In genomic region chr2:39492095-39492590, GRCh38 we compare ENCODE assay signal across 8 cellular contexts. TPM values are rescaled to one million over a fixed set of nuclear protein-coding genes. Genes with fewer than 3 reads are reported as not detected.
DNase-seq lines count a peak whose midpoint lies in the region; ATAC-seq, FAIRE-seq and TF ChIP-seq lines count a peak whose summit lies in the region.

No MANE protein-coding gene starts in this region.

- RAD21 ChIA-PET in GM12878 (lab: Charles Lee; ENCODE audit: unreplicated experiment) = interaction anchor here (1.2 to 2.7 kb wide), 2 partner anchors 113 to 114 kb away, joined by 3 to 9 read pairs; no protein-coding TSS in a partner anchor

- intact Hi-C loops in GM12878 (cut with micrococcal nuclease; ENCODE audit: unreplicated experiment) = loop anchor here (5.0 to 10.0 kb wide), 2 partner anchors 115 to 227 kb away; no protein-coding TSS in a partner anchor

- H3K79me2 ChIP-seq in GM12878 (ENCODE audit: control insufficient read depth, insufficient read depth, low read length) = no peaks in the 10 kb centered on the region

- WGBS in GM12878 (ENCODE audit: insufficient coverage, insufficient replicate concordance, low lambda C conversion rate, missing lambda C conversion rate) = 4% methylated on average over 3 of the region's 3 CpGs

- H3K4me2 ChIP-seq in GM12878 (ENCODE audit: control insufficient read depth, insufficient read depth) = peak overlapping the region; percentile 88

- H3K27me3 ChIP-seq in GM12878 (replicated peaks in 1 of 2; ENCODE audit: control insufficient read depth in 2 of 2, insufficient read depth in 2 of 2, low read length in 1 of 2) (peaks cover 0 to 3% of the 10 kb centered on the region in 2 experiments; a peak in 2 of 4 replicates), mucosa of rectum (ENCODE audit: control insufficient read depth in 2 of 2, insufficient read depth in 2 of 2, low read length in 2 of 2) (no peaks in the 10 kb centered on the region)

- no peak overlapping the region for H2AFZ ChIP-seq in GM12878 (ENCODE audit: control insufficient read depth, low read depth, low read length)

- in situ Hi-C loops in GM12878 (cut with MboI) = no loop called here

- no TSS peak for BruUV-seq in GM12878 (replicated peaks; lab: Mats Ljungman, UMichigan)

- H3K27me3 Mint-ChIP-seq in endothelial cell (ENCODE audit: unreplicated experiment) = peaks cover 1% of the 10 kb centered on the region

- H3K36me3 ChIP-seq in GM12878 (ENCODE audit: control insufficient read depth in 2 of 2, insufficient read depth in 2 of 2, low read length in 1 of 2) = no peaks in the 10 kb centered on the region
- H3K36me3 ChIP-seq in mucosa of rectum (ENCODE audit: control insufficient read depth in 2 of 2, insufficient read depth in 2 of 2, low read length in 2 of 2) = no peaks in the 10 kb centered on the region

- CTCF ChIA-PET in GM12878 (lab: Yijun Ruan, JAX) = interaction anchor here (0.8 to 1.6 kb wide), 5 partner anchors 13 to 114 kb away, joined by 3 to 4 read pairs (median 3); no protein-coding TSS in a partner anchor

- peak; percentile 97 for FAIRE-seq in GM12878 (lab: Jason Lieb, UNC)

- H4K20me1 ChIP-seq in GM12878 (ENCODE audit: control insufficient read depth, insufficient read depth) = no peaks in the 10 kb centered on the region

- H3K9me3 ChIP-seq in GM12878 (replicated peaks; ENCODE audit: control insufficient read depth, insufficient read depth, low read length) (no peaks in the 10 kb centered on the region), mucosa of rectum (ENCODE audit: control insufficient read depth in 2 of 2, low read length in 2 of 2) (no peaks in the 10 kb centered on the region)

- ATAC-seq in HG02642 (IDR thresholded peaks at IDR 0.05; ENCODE audit: poor library complexity, unreplicated experiment) (peak; percentile 95), GM12878 (peak; percentile 98)

- SMC1A ChIA-PET in GM12878 (lab: Charles Lee; ENCODE audit: uncharacterized antibody, unreplicated experiment) = interaction anchor here (0.7 to 2.6 kb wide), 3 partner anchors 16 to 115 kb away, joined by 3 to 14 read pairs (median 3); no protein-coding TSS in a partner anchor

- H3K9me3 Mint-ChIP-seq in endothelial cell (ENCODE audit: unreplicated experiment) = no peaks in the 10 kb centered on the region

- H3K4me1 Mint-ChIP-seq in endothelial cell (ENCODE audit: unreplicated experiment) = peaks cover 13% of the 10 kb centered on the region

- POLR2A ChIA-PET in GM12878 (lab: Charles Lee) = no interaction called here

- H3K4me1 ChIP-seq in GM12878 (ENCODE audit: control insufficient read depth, insufficient read depth, low read length) = peaks cover 21% of the 10 kb centered on the region
- no peaks in the 10 kb centered on the region for H3K4me1 ChIP-seq in mucosa of rectum (ENCODE audit: control insufficient read depth in 2 of 2, insufficient read depth in 2 of 2, low read length in 2 of 2)

- no peak overlapping the region for H3K27ac Mint-ChIP-seq in endothelial cell (ENCODE audit: unreplicated experiment)

- no peak for TF ChIP-seq CTCF in GM12878 (IDR thresholded peaks at IDR 0.05 in 2 of 3, conservative IDR thresholded peaks at IDR 0.05 in 1 of 3; ENCODE audit: control insufficient read depth in 2 of 3, extremely low read depth in 1 of 3, insufficient read depth in 1 of 3, low read depth in 3 of 3, low read length in 3 of 3)
- no peak for TF ChIP-seq CTCF in endothelial cell (IDR thresholded peaks at IDR 0.05; ENCODE audit: unreplicated experiment)

- H3K4me3 ChIP-seq in GM12878 (peak overlapping the region; percentile 24; the same call in 1 of the 2 replicates), mucosa of rectum (ENCODE audit: low read length in 2 of 2) (no peak overlapping the region)

- TF ChIP-seq EP300 in GM12878 (IDR thresholded peaks at IDR 0.05; ENCODE audit: borderline replicate concordance in 1 of 2, control insufficient read depth in 1 of 2, low read depth in 2 of 2, low read length in 2 of 2) = peak; percentile 100

- peak overlapping the region; percentile 67 for H3K27ac ChIP-seq in GM12878 (ENCODE audit: control insufficient read depth, insufficient read depth)
- H3K27ac ChIP-seq in mucosa of rectum (ENCODE audit: low read depth in 2 of 2, low read length in 2 of 2) = peak overlapping the region; percentile 62

- TF ChIP-seq POLR2A in GM12878 (IDR thresholded peaks at IDR 0.05; ENCODE audit: low read depth, low read length) = no peak

- H3K36me3 Mint-ChIP-seq in endothelial cell (ENCODE audit: low read depth, unreplicated experiment) = no peaks in the 10 kb centered on the region

- DNase-seq in stimulated activated CD4-positive, alpha-beta T cell treated with anti-CD3 and anti-CD28 coated beads, Interleukin-2, amount 100 ng/mL, for 24 hours = peak; percentile 13 to 28
- DNase-seq in stimulated activated CD4-positive, alpha-beta T cell treated with anti-CD3 and anti-CD28 coated beads, Interleukin-4, amount 100 ng/mL, for 1 hour = no peak
- peak; percentile 35 for DNase-seq in NCI-H460 (ENCODE audit: extremely low read depth, low read depth)
- peak; percentile 91 for DNase-seq in GM12878 (ENCODE audit: low read depth, low spot score)
- no peak for DNase-seq in endothelial cell (ENCODE audit: low spot score)
- DNase-seq in NCI-H2196 treated with DMSO at 0.1 percent for 48 hours (lab: John Stamatoyannopoulos, UW; ENCODE audit: unreplicated experiment) = no peak

- no peak overlapping the region for H3K4me3 Mint-ChIP-seq in endothelial cell (ENCODE audit: unreplicated experiment)

- no peak; the same call in 1 of the 2 replicates for TF ChIP-seq RAD21 in GM12878 (IDR thresholded peaks at IDR 0.05; ENCODE audit: insufficient read depth, low read depth, low read length)

- H3K9ac ChIP-seq in GM12878 (ENCODE audit: control insufficient read depth, insufficient read depth, low read length) (no peak overlapping the region), mucosa of rectum (ENCODE audit: low read depth in 1 of 2, low read length in 2 of 2) (no peak overlapping the region)

TF ChIP-seq in GM12878, 131 proteins besides CTCF, POLR2A, EP300 and RAD21 (continues in another document):
- TF ChIP-seq MTA2 (IDR thresholded peaks at IDR 0.05; ENCODE audit: low read depth) = peak; percentile 100
- TF ChIP-seq FOXK2 (IDR thresholded peaks at IDR 0.05) = no peak
- TF ChIP-seq PAX8 (IDR thresholded peaks at IDR 0.05) = no peak
- TF ChIP-seq STAT1 (conservative IDR thresholded peaks at IDR 0.05) = no peak
- peak; percentile 94; the same call in 1 of the 2 replicates for TF ChIP-seq RCOR1 (conservative IDR thresholded peaks at IDR 0.05; ENCODE audit: low read depth, low read length)
- no peak for TF ChIP-seq ZBTB11 (CRISPR knock-in tag; IDR thresholded peaks at IDR 0.05)
- TF ChIP-seq POLR2AphosphoS5 (IDR thresholded peaks at IDR 0.05; ENCODE audit: low read length) = no peak
- TF ChIP-seq USF2 (IDR thresholded peaks at IDR 0.05; ENCODE audit: borderline replicate concordance, low read depth, low read length) = no peak

RNA-seq across cellular contexts. Expression of gene MAP4K3, which starts 55.1 kb away (rescaled TPM):
- 24.9 and 30.5 TPM in 2 replicates for total RNA-seq in NCI-H460 (2014; rRNA removed; shearing (Covaris generic))
- polyA plus RNA-seq in NCI-H460 (2014; cell fraction: nucleus; rRNA removed) = 37.7 and 43.0 TPM in 2 replicates
- total RNA-seq in GM12878 (2013; cell fraction: nucleolus; rRNA removed) = 98.2 and 103 TPM in 2 replicates
- total RNA-seq in GM12878 (2014; rRNA removed) (0.05 and 0.23 TPM in 2 replicates), GM12878 (2014; rRNA removed; fragmentation: Illumina TruSeq; extraction: Trizol) (0.18 and 0.46 TPM in 2 replicates), GM12878 (2021) (0.61 and 0.95 TPM in 2 replicates), endothelial cell (ENCODE audit: unreplicated experiment) (51.1 TPM)
- polyA plus RNA-seq in GM12878 (2011; ENCODE audit: low read depth) = 1.9 TPM
- polyA plus RNA-seq in GM12878 (2011; rRNA removed) (0.68 and 0.98 TPM in 2 replicates), GM12878 (2014; fragmentation: Illumina TruSeq; extraction: Trizol) (0.12 and 0.16 TPM in 2 replicates), GM12878 (2014; fragmentation: Nextera tagmentation; extraction: Ambion mirVana) (under 1 TPM in 1 of 2 experiments, not detected in 1; 0.04 TPM), GM12878 (2014; rRNA removed) (0.05 and 0.14 TPM in 2 replicates), GM12878 (2016; fragmentation: Nextera tagmentation; extraction: Ambion mirVana) (under 1 TPM; 0.21 to 0.38 TPM)
- 0.23 and 0.36 TPM in 2 replicates for polyA plus RNA-seq in GM12878 (2011; cell fraction: cytosol; rRNA removed)
- 0.54 and 0.73 TPM in 2 replicates for polyA plus RNA-seq in GM12878 (2011; cell fraction: nucleus; rRNA removed)
- 2.8 and 3.1 TPM in 2 replicates for polyA plus RNA-seq in GM12878 (2012)
- 0.51 and 0.62 TPM in 2 replicates for polyA minus RNA-seq in GM12878 (2011; rRNA and poly(A)+ RNA removed)
- not detected in 2 replicates for polyA minus RNA-seq in GM12878 (2011; cell fraction: cytosol; rRNA and poly(A)+ RNA removed)
- 0.96 and 1.6 TPM in 2 replicates for polyA minus RNA-seq in GM12878 (2011; cell fraction: nucleus; rRNA and poly(A)+ RNA removed)

Comparison
In these comparisons a context has a peak if more than half of its experiments do, and no peak if none do; other contexts are left out.
1. DNase-seq: peak in stimulated activated CD4-positive, alpha-beta T cell treated with anti-CD3 and anti-CD28 coated beads, Interleukin-2, amount 100 ng/mL, for 24 hours (2 of 2), NCI-H460 (single experiment) and GM12878 (single experiment); none in stimulated activated CD4-positive, alpha-beta T cell treated with anti-CD3 and anti-CD28 coated beads, Interleukin-4, amount 100 ng/mL, for 1 hour (single experiment), endothelial cell (single experiment) and NCI-H2196 treated with DMSO at 0.1 percent for 48 hours (single experiment).